ENCODE assay signal across 2 cellular contexts in the genomic region with DNA sequence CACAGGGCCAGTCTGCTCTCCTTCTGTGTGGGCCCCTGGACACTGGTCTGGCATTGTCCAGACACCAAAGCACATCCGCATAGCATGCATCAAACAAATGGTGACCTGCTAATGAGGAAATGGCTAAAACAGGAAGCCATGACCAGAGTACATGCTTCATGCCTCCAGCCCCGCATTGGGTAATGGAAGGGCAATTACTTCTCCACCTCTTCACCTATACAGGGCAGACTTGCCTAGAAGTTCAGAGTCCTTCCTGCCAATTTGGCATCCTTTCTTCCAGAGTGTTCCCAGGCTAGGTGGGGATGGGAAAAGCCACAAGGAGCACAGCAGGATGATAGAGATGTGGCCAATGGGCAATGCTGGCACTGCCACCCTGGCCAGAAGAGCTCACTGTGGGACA. TPM values are rescaled to one million over a fixed set of nuclear protein-coding genes. Genes with fewer than 3 reads are reported as not detected.
"Had no signal": no experiment of that assay in that cellular context is flagged by ENCODE, and none has a peak within 500 bp of the region (broad histone marks: within the 10 kb centered on the region; RNA-seq: fewer than 3 reads in every experiment).

No MANE protein-coding gene starts in this region.

RNA-seq across cellular contexts. Expression of a gene that starts 32.1 kb away (rescaled TPM):
- total RNA-seq: G401, GM12878 had no signal
- polyA plus RNA-seq: GM12878 had no signal

RNA-seq across cellular contexts. Expression of a gene that starts 58.6 kb away (rescaled TPM):
- total RNA-seq: G401 had no signal
- polyA plus RNA-seq: GM12878 had no signal
